ENCODE assay signal across 12 cellular contexts in the genomic region with DNA sequence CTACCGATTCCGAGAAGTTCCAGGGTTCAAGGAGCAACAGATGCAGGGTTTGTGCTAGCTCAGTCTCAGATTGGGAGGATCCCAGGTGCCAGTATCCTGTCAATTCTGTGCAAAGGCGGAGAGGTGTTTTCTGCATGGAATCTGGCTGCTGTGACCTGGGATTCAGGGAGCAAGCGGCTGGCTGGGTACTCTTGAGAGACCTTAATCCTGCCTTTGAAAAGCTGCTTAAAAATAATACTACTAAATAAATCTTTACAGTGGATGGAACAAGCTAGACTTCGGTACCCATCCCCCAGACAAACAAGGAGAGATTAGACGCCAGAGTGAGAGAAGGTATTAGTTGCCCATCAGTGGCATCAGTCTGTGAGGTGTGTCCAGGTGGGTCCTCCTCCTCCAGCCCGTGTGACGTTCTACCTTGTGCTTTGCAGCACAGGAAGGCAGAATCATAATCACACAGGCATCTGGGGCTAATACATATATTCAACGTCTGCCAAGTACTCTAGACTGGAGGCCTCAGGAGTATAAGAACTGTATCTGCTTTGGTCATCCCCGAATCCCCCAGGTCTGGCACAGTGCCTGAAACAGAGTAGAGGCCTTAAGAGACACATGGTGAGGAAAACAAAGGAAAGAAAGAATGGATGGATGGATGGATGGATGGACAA.
DNase-seq lines count a peak whose midpoint lies in the region; ATAC-seq and TF ChIP-seq lines count a peak whose summit lies in the region.
"Had no signal": no experiment of that assay in that cellular context is flagged by ENCODE, and none has a peak within 500 bp of the region (broad histone marks: within the 10 kb centered on the region; RNA-seq: fewer than 3 reads in every experiment).

No MANE protein-coding gene starts in this region.

- no peak for ATAC-seq in HG03442 (IDR thresholded peaks at IDR 0.05; ENCODE audit: unreplicated experiment)
- ATAC-seq: HepG2 had no signal

- intact Hi-C loops in thyroid gland (cut with DNase I), result no loop called here

- H3K9me3 ChIP-seq in WERI-Rb-1 (ENCODE audit: severe bottlenecking) (no peaks in the 10 kb centered on the region), thyroid gland (no peaks in the 10 kb centered on the region)
- H3K9me3 ChIP-seq: HAP-1 had no signal

- H3K36me3 ChIP-seq in WERI-Rb-1 (no peaks in the 10 kb centered on the region), thyroid gland (no peaks in the 10 kb centered on the region)
- H3K36me3 ChIP-seq: HAP-1 had no signal

- H3K27me3 ChIP-seq in WERI-Rb-1 (ENCODE audit: insufficient read depth, low read depth, severe bottlenecking), result no peaks in the 10 kb centered on the region
- no peaks in the 10 kb centered on the region for H3K27me3 ChIP-seq in thyroid gland

- H3K4me1 ChIP-seq in thyroid gland, result no peaks in the 10 kb centered on the region
- H3K4me1 ChIP-seq: HAP-1 had no signal

- H3K27ac ChIP-seq in WERI-Rb-1, result peak overlapping the region; percentile 69
- no peak overlapping the region for H3K27ac ChIP-seq in thyroid gland
- H3K27ac ChIP-seq: C4-2B, KMS-11 had no signal

- no peak overlapping the region; the same call in 1 of the 2 replicates for H3K4me3 ChIP-seq in WERI-Rb-1 (ENCODE audit: low read depth, low read length)
- H3K4me3 ChIP-seq in thyroid gland (replicated peaks in 1 of 3), result no peak overlapping the region
- H3K4me3 ChIP-seq: HAP-1 had no signal

- 68 to 75% methylated on average over 10 of the region's 10 CpGs for WGBS in thyroid gland, 2 donors

- no peak for TF ChIP-seq CTCF in WERI-Rb-1 (IDR thresholded peaks at IDR 0.05; ENCODE audit: low read depth, low read length)
- TF ChIP-seq CTCF in thyroid gland (IDR thresholded peaks at IDR 0.05), result no peak
- TF ChIP-seq CTCF in GM10266 (IDR thresholded peaks at IDR 0.05; ENCODE audit: control insufficient read depth, insufficient read depth, low read depth, missing control alignments), result no peak

- DNase-seq in NCI-H2171 treated with DMSO at 0.1 percent for 48 hours (lab: John Stamatoyannopoulos, UW), result peak; percentile 51
- no peak for DNase-seq in NCI-H2171 (lab: John Stamatoyannopoulos, UW)
- peak; percentile 81 for DNase-seq in D341Med (ENCODE audit: low spot score)
- DNase-seq in WERI-Rb-1, result peak; percentile 88
- DNase-seq in thyroid gland, result no peak
- DNase-seq in GM10266 (ENCODE audit: extremely low spot score), result no peak
- DNase-seq: CD4-positive, alpha-beta memory T cell had no signal

- TF ChIP-seq POLR2A in thyroid gland (IDR thresholded peaks at IDR 0.05), result no peak

Comparison
In these comparisons a context has a peak if more than half of its experiments do, and no peak if none do; other contexts are left out.
1. DNase-seq: peak in NCI-H2171 treated with DMSO at 0.1 percent for 48 hours (single experiment), D341Med (single experiment) and WERI-Rb-1 (single experiment); none in NCI-H2171 (single experiment), thyroid gland (0 of 2) and GM10266 (single experiment).